In the genomic region with DNA sequence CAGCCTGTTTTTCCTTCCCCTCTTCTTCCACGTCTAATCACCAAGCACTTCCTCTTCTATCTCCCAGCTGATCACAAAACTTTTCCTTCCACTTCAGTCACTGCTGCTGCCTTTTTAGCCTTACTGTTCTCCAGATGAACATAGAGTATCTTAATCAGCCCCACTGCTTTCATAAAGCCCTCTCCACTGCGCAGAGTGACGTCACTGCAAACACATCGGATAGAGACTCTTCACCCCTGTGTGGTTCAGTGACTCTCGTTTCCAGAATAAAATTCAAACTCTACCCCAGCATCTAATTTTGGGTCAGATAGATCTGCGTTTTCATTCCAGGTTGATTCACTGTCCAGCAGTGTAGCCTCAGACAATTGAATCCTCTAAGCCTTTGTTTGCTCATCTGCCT, we compare ENCODE assay signal across 20 cellular contexts. TPM values are rescaled to one million over a fixed set of nuclear protein-coding genes. Genes with fewer than 3 reads are reported as not detected.
"Had no signal": no experiment of that assay in that cellular context is flagged by ENCODE, and none has a peak within 500 bp of the region (broad histone marks: within the 10 kb centered on the region; RNA-seq: fewer than 3 reads in every experiment).

No MANE protein-coding gene starts in this region.

RNA-seq across cellular contexts. Expression of gene RFPL1, which starts 36.8 kb away (rescaled TPM):
- total RNA-seq: kidney epithelial cell; left ventricle myocardium inferior; lower leg skin; lung; mucosa of descending colon; myocyte; natural killer cell treated with Interleukin-12 subunit alpha and Interleukin-12 subunit beta and Interleukin-15 and Interleukin-18, amount 100 ng/mL, for 72 hours; omental fat pad; ovary; pulmonary artery endothelial cell; renal cortical epithelial cell; right atrium auricular region; skeletal muscle tissue; smooth muscle cell; temporal lobe; tibial nerve; urinary bladder; vagina had no signal
- polyA plus RNA-seq: immature natural killer cell, lung, neural cell, ovary, urinary bladder had no signal
